ENCODE assay signal across 1 cellular context in the genomic region with DNA sequence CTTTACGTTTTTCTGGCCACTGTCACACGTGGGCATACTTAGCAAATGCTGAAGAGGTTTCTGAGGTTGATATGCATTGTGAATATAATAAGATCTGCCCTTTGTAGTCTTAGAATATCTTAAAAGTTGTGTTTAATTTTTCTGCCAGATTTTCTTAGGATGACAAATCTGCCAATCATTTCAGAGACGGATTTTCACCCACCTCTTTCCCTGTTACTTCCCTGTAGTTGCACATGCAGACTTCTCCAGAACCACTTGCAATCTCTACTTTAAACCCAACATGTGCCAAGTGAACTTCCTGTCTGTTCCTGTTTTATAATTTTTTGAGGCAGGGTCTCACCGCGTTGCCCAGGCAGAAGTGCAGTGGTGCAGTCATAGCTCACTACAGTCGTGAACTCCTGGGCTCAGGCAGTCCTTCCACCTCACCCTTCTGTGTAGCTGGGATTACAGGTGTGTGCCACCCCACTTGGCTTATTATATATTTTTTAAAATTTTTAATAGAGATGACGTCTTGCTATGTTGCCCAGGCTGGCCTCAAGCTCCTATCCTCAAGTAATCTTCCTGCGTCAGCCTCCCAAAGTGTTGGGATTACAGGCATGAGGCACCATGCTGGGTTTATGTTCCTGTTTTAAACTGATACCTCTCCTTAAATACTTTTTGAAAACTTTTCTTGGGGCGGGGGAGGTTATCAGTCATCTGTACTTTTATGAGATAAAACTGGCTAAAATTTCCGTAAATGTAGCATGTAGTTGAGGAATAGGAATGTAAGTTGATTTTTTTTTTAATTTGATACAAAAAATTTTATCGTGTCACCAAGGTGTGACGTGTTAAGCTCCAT.
TF ChIP-seq lines count a peak whose summit lies in the region.

No MANE protein-coding gene starts in this region.

TF ChIP-seq in K562, 482 proteins besides CTCF, POLR2A, EP300 and RAD21 (continued from another document and continues in another):
- no peak for TF ChIP-seq CHD7 (IDR thresholded peaks at IDR 0.05; ENCODE audit: low read depth, low read length)
- TF ChIP-seq SFPQ (IDR thresholded peaks at IDR 0.05; ENCODE audit: low read depth, low read length): no peak
- peak; percentile 62; the same call in 1 of the 2 replicates for TF ChIP-seq PKNOX1 (IDR thresholded peaks at IDR 0.05)
- no peak for TF ChIP-seq CUX1 (CRISPR knock-in tag; IDR thresholded peaks at IDR 0.05)
- 0 out of 4 replicates have a peak, but pooled peaks of 1 of the 2 experiments have one; percentile 38 for TF ChIP-seq BCLAF1 (IDR thresholded peaks at IDR 0.05; ENCODE audit: borderline replicate concordance in 1 of 2, control insufficient read depth in 1 of 2, low read depth in 2 of 2, low read length in 1 of 2)
- TF ChIP-seq CBFA2T3 (IDR thresholded peaks at IDR 0.05): peak; percentile 83
- no peak for TF ChIP-seq HNRNPL (IDR thresholded peaks at IDR 0.05; ENCODE audit: low read depth, low read length)
- peak; percentile 75; the same call in 1 of the 2 replicates for TF ChIP-seq SMARCE1 (IDR thresholded peaks at IDR 0.05)
- TF ChIP-seq SMARCA4 (IDR thresholded peaks at IDR 0.05): peak; percentile 73
- TF ChIP-seq KLF16 (IDR thresholded peaks at IDR 0.05): peak; percentile 59; the same call in 1 of the 2 replicates
- TF ChIP-seq ZNF785 (CRISPR knock-in tag; IDR thresholded peaks at IDR 0.05): no peak
- peak; percentile 23; the same call in 1 of the 2 replicates for TF ChIP-seq VEZF1 (CRISPR knock-in tag; IDR thresholded peaks at IDR 0.05)
- TF ChIP-seq SIX5 (IDR thresholded peaks at IDR 0.05; ENCODE audit: borderline replicate concordance in 1 of 2, insufficient read depth in 1 of 2, low read depth in 1 of 2, low read length in 2 of 2): no peak
- TF ChIP-seq GABPA (tag; conservative IDR thresholded peaks at IDR 0.05; ENCODE audit: low read depth): no peak
- TF ChIP-seq MBD2 (IDR thresholded peaks at IDR 0.05; ENCODE audit: borderline replicate concordance, low read depth): peak; percentile 8; the same call in 1 of the 2 replicates
- no peak for TF ChIP-seq MAX (CRISPR knock-in tag; IDR thresholded peaks at IDR 0.05)
- no peak for TF ChIP-seq TFAM (CRISPR knock-in tag; conservative IDR thresholded peaks at IDR 0.05)
- TF ChIP-seq TAL1 (IDR thresholded peaks at IDR 0.05): peak; percentile 69
- peak; percentile 34; the same call in 1 of the 2 replicates for TF ChIP-seq GATA2 (CRISPR knock-in tag; IDR thresholded peaks at IDR 0.05)
- TF ChIP-seq MIER1 (IDR thresholded peaks at IDR 0.05; ENCODE audit: low read depth): no peak
- no peak for TF ChIP-seq RHOXF2B (CRISPR knock-in tag; conservative IDR thresholded peaks at IDR 0.05)
- no peak for TF ChIP-seq TEAD2 (tag; IDR thresholded peaks at IDR 0.05)
